8 cellular contexts compared by ENCODE assay signal in the genomic region with DNA sequence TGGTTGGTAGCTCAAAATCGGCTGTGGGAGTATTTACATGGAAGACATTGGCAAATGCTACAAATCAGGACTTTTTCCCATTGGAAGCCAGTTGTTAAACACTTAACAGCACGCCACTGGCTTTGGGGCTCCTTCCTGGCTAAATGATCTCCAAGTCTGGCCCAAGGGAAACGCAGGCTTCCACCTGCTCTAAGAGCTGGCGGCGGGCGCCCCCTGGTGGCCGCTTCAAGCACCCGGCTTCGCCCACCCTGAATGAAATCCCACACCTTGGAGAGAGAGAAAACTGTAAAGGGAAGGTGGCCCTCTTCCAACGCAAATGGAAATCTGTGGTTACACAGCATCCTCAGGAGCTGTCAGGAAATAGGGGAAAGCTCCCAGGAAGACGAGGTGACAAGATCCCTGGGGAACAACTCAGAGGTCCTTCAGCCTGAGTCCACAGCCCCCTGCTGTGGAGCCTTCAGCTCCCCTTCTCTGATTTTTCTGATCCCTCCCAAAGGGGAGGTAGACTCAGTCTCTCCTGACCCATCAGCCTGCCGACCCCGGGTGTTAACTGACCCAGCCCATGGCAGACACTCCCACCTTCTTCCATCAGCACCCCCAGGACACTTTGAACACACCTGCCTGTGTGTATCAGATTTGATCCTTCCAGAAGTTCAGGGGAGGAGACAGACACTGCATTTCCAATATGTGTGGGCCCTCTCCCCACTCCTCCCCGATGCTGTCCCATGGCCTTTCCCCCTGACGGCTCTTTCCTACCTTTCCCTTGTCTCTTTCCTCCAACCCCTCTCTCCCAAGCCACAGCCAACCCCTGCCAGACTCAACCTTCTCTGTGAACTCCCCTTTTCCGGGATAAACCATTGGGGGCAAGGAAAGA. TPM values are rescaled to one million over a fixed set of nuclear protein-coding genes. Genes with fewer than 3 reads are reported as not detected.
DNase-seq lines count a peak whose midpoint lies in the region; ATAC-seq, FAIRE-seq and TF ChIP-seq lines count a peak whose summit lies in the region.

No MANE protein-coding gene starts in this region.

- H3K27ac ChIP-seq in kidney (ENCODE audit: low read depth in 2 of 2, low read length in 2 of 2): no peak overlapping the region

- intact Hi-C loops in activated B cell treated with CpG ODN at 0.5 μM for 24 hours (cut with micrococcal nuclease): loop anchor here (1.0 to 5.0 kb wide), 6 partner anchors 28 to 626 kb away; a partner anchor contains a TSS
- intact Hi-C loops in kidney (cut with DNase I): loop anchor here (5.0 kb wide), 1 partner anchor 51 kb away; no protein-coding TSS in a partner anchor

- H3K4me3 Mint-ChIP-seq in activated B cell treated with CpG ODN at 0.5 μM for 24 hours: peak overlapping the region; percentile 19

- H3K4me1 ChIP-seq in kidney (ENCODE audit: control insufficient read depth in 1 of 2, insufficient read depth in 1 of 2, low read depth in 1 of 2, low read length in 2 of 2): peaks cover 0 to 8% of the 10 kb centered on the region in 2 donors

- H3K9ac ChIP-seq in kidney (ENCODE audit: low read length in 2 of 2): no peak overlapping the region

- H3K4me3 ChIP-seq in cardiac fibroblast (replicated peaks in 1 of 2; ENCODE audit: low read depth in 2 of 2, low read length in 2 of 2) (no peak overlapping the region), kidney (ENCODE audit: low read length in 2 of 2) (no peak overlapping the region)

- H3K27ac Mint-ChIP-seq in activated B cell treated with CpG ODN at 0.5 μM for 24 hours: peak overlapping the region; percentile 53

- H3K36me3 ChIP-seq in kidney (ENCODE audit: control insufficient read depth in 1 of 2, insufficient read depth in 2 of 2, low read length in 2 of 2): no peaks in the 10 kb centered on the region

- H3K9me3 ChIP-seq in kidney (ENCODE audit: control insufficient read depth in 1 of 2, low read length in 2 of 2): peaks cover 0 to 5% of the 10 kb centered on the region in 2 donors

- ATAC-seq in HG03139 (IDR thresholded peaks at IDR 0.05; ENCODE audit: unreplicated experiment) (peak; percentile 39), activated B cell treated with CpG ODN at 0.5 μM for 24 hours (ENCODE audit: low read depth) (peak; percentile 40), HG03442 (IDR thresholded peaks at IDR 0.05; ENCODE audit: unreplicated experiment) (no peak)

- no peaks in the 10 kb centered on the region for H3K27me3 Mint-ChIP-seq in activated B cell treated with CpG ODN at 0.5 μM for 24 hours

- peaks cover 70% of the 10 kb centered on the region for H3K4me1 Mint-ChIP-seq in activated B cell treated with CpG ODN at 0.5 μM for 24 hours

- CTCF ChIA-PET in activated B cell treated with CpG ODN at 0.5 μM for 24 hours (lab: Charles Lee): interaction anchor here (0.7 to 11.2 kb wide), 28 partner anchors 9 to 475 kb away, joined by 3 to 338 read pairs (median 5); a partner anchor contains a TSS

- DNase-seq in NCI-H226 (peak; percentile 58), activated B cell treated with CpG ODN at 0.5 μM for 24 hours (peak; percentile 76), cardiac fibroblast (ENCODE audit: low read depth in 2 of 2) (peak; percentile 89 to 91), kidney (peak; percentile 92)
- peak; percentile 73 for DNase-seq in stimulated activated CD4-positive, alpha-beta T cell treated with anti-CD3 and anti-CD28 coated beads, Interleukin-1b, Interleukin-23, amount 100 ng/mL, for 48 hours

- POLR2A ChIA-PET in activated B cell treated with CpG ODN at 0.5 μM for 24 hours (lab: Charles Lee): interaction anchor here (0.6 to 9.7 kb wide), 14 partner anchors 10 to 434 kb away, joined by 3 to 182 read pairs (median 6); a partner anchor contains a TSS

- no peaks in the 10 kb centered on the region for H3K9me3 Mint-ChIP-seq in activated B cell treated with CpG ODN at 0.5 μM for 24 hours

- H3K36me3 Mint-ChIP-seq in activated B cell treated with CpG ODN at 0.5 μM for 24 hours (ENCODE audit: low read depth): peaks cover 8% of the 10 kb centered on the region

- no peak for FAIRE-seq in kidney (lab: Jason Lieb, UNC)

- TF ChIP-seq CTCF in GM12873 (IDR thresholded peaks at IDR 0.05; ENCODE audit: insufficient read depth, low read depth, low read length, missing control alignments): peak; percentile 91
- peak; percentile 60 for TF ChIP-seq CTCF in activated B cell treated with CpG ODN at 0.5 μM for 24 hours (IDR thresholded peaks at IDR 0.05)
- peak; percentile 94 for TF ChIP-seq CTCF in cardiac fibroblast (IDR thresholded peaks at IDR 0.05; ENCODE audit: low read depth, low read length)
- peak; percentile 90 for TF ChIP-seq CTCF in kidney (IDR thresholded peaks at IDR 0.05; ENCODE audit: borderline replicate concordance, extremely low read depth, insufficient read depth)

RNA-seq across cellular contexts. Expression of a gene that starts 15.4 kb away (rescaled TPM):
- total RNA-seq in activated B cell treated with CpG ODN at 0.5 μM for 24 hours (1.8 and 2.0 TPM in 2 replicates), kidney (14.3 TPM)
- 3.7 TPM for polyA plus RNA-seq in kidney (ENCODE audit: insufficient read depth, low read depth, low replicate concordance)

RNA-seq across cellular contexts. Expression of a gene that starts 20.4 kb away (rescaled TPM):
- total RNA-seq in activated B cell treated with CpG ODN at 0.5 μM for 24 hours (not detected in 2 replicates), kidney (15.8 TPM)
- polyA plus RNA-seq in kidney (ENCODE audit: insufficient read depth, low read depth, low replicate concordance): 4.1 TPM

RNA-seq across cellular contexts. Expression of a gene that starts 55.9 kb away (rescaled TPM):
- 114 and 117 TPM in 2 replicates for total RNA-seq in activated B cell treated with CpG ODN at 0.5 μM for 24 hours
- total RNA-seq in kidney: 183 TPM
- 511 TPM for polyA plus RNA-seq in kidney (ENCODE audit: insufficient read depth, low read depth, low replicate concordance)

RNA-seq across cellular contexts. Expression of a gene that starts 57.3 kb away (rescaled TPM):
- total RNA-seq in activated B cell treated with CpG ODN at 0.5 μM for 24 hours (88.4 and 107 TPM in 2 replicates), kidney (59.1 TPM)
- polyA plus RNA-seq in kidney (ENCODE audit: insufficient read depth, low read depth, low replicate concordance): 14.9 TPM

Comparison
In these comparisons a context has a peak if more than half of its experiments do, and no peak if none do; other contexts are left out.
1. RNA of a gene that starts 20.4 kb away (total RNA-seq): 15.8 TPM in kidney (single experiment); not detected in activated B cell treated with CpG ODN at 0.5 μM for 24 hours; every median in the first group is over 10 times any median in the second.
2. Peak in every context shown above with its lines, with median percentiles within 50 percentile points of each other: CTCF ChIP-seq and DNase-seq.